In the genomic region with DNA sequence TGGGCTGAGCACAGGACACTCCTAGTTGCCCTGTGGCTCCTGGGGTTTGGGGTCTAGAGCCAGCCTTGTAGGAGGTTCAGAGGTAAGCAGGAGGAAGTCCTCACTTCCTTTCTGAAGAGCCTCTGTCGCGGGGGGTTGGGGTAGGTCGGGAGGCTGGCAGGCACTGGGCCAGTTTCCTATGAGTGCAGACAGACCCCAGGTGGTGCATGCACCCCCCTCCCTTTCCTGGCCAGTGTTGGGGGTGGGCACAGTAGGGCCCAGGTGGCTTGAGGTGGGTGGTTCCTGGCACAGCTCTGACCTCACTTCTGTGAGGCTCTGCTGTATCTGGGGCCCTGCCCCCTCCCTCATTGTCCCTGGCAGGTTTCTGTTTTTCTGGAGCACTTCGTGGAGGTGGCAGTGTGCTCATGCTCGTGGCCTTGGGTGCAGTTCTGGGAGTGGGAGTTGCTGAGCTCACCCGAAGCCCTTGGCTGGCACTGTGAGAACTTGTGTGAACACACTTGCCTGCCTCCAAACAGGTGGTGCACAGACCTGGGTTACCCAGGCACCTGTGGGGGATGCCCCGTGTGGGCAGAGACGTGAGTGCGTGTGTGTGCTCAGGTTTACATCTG, we compare ENCODE assay signal across 8 cellular contexts. TPM values are rescaled to one million over a fixed set of nuclear protein-coding genes. Genes with fewer than 3 reads are reported as not detected.
DNase-seq lines count a peak whose midpoint lies in the region; TF ChIP-seq lines count a peak whose summit lies in the region.

No MANE protein-coding gene starts in this region.

- H3K36me3 Mint-ChIP-seq in neural progenitor cell = peaks cover 2% of the 10 kb centered on the region
- H3K36me3 Mint-ChIP-seq in MCF 10A (ENCODE audit: insufficient read depth, unreplicated experiment) = no peaks in the 10 kb centered on the region

- H3K27ac Mint-ChIP-seq in neural progenitor cell = no peak overlapping the region
- H3K27ac Mint-ChIP-seq in MCF 10A (ENCODE audit: low read depth, unreplicated experiment) = no peak overlapping the region

- H3K27ac ChIP-seq in Karpas-422 (ENCODE audit: low read length) (peak overlapping the region; percentile 90), angular gyrus (ENCODE audit: low read depth, low read length) (peak overlapping the region; percentile 57), neural progenitor cell (no peak overlapping the region)

- H3K4me2 ChIP-seq in Karpas-422 (ENCODE audit: low read depth, low read length, poor library complexity, severe bottlenecking) (peak overlapping the region; percentile 97), neural progenitor cell (peak overlapping the region; percentile 0)

- DNase-seq in GM12865 (ENCODE audit: low read depth) (peak; percentile 52), Karpas-422 (peak; percentile 83), neural progenitor cell (ENCODE audit: low spot score) (no peak), occipital lobe (lab: John Stamatoyannopoulos, UW) (no peak), HEK293T (ENCODE audit: extremely low spot score) (no peak), NCI-H524 (lab: John Stamatoyannopoulos, UW) (no peak), MCF 10A (ENCODE audit: unreplicated experiment) (no peak)

- H3K4me1 ChIP-seq in Karpas-422 (ENCODE audit: low read length) (peaks cover 43% of the 10 kb centered on the region), neural progenitor cell (peaks cover 15% of the 10 kb centered on the region)

- POLR2A ChIA-PET in HEK293T (lab: Yijun Ruan, JAX) = interaction anchor here (1.6 kb wide), 1 partner anchor 310 kb away, joined by 3 read pairs; a partner anchor contains a TSS
- POLR2A ChIA-PET in MCF 10A (lab: Yijun Ruan, JAX) = no interaction called here

- H3K9me2 ChIP-seq in Karpas-422 (replicated peaks; ENCODE audit: insufficient read depth, low read length) = no peaks in the 10 kb centered on the region

- H3K9me3 Mint-ChIP-seq in neural progenitor cell = no peaks in the 10 kb centered on the region
- H3K9me3 Mint-ChIP-seq in MCF 10A (ENCODE audit: unreplicated experiment) = no peaks in the 10 kb centered on the region

- TF ChIP-seq CTCF in GM12865 (IDR thresholded peaks at IDR 0.05; ENCODE audit: insufficient read depth, low read depth, low read length, missing control alignments) = no peak
- TF ChIP-seq CTCF in neural progenitor cell (IDR thresholded peaks at IDR 0.05) = no peak
- TF ChIP-seq CTCF in MCF 10A (IDR thresholded peaks at IDR 0.05; ENCODE audit: unreplicated experiment) = no peak

- H2AFZ ChIP-seq in Karpas-422 (ENCODE audit: low read length) = no peak overlapping the region
- no peak overlapping the region for H2AFZ ChIP-seq in neural progenitor cell (replicated peaks)

- peak overlapping the region; percentile 76 for H3K4me3 Mint-ChIP-seq in neural progenitor cell
- H3K4me3 Mint-ChIP-seq in MCF 10A (ENCODE audit: unreplicated experiment) = no peak overlapping the region

- CTCF ChIA-PET in HEK293T (lab: Yijun Ruan, JAX) = no interaction called here
- CTCF ChIA-PET in MCF 10A (lab: Yijun Ruan, JAX) = interaction anchor here (0.5 to 0.9 kb wide), 3 partner anchors 20 to 399 kb away, joined by 3 to 4 read pairs (median 3); no protein-coding TSS in a partner anchor

- peaks cover 62% of the 10 kb centered on the region for H3K79me2 ChIP-seq in Karpas-422 (ENCODE audit: low read length)
- H3K79me2 ChIP-seq in neural progenitor cell (ENCODE audit: low read depth) = peaks cover 15% of the 10 kb centered on the region

- H3K27me3 ChIP-seq in Karpas-422 (ENCODE audit: low read length) (no peaks in the 10 kb centered on the region), neural progenitor cell (peaks cover 35% of the 10 kb centered on the region)

- intact Hi-C loops in MCF 10A (cut with micrococcal nuclease) = no loop called here

- peaks cover 10% of the 10 kb centered on the region for H3K27me3 Mint-ChIP-seq in neural progenitor cell (ENCODE audit: insufficient read depth, low read depth)
- no peaks in the 10 kb centered on the region for H3K27me3 Mint-ChIP-seq in MCF 10A (ENCODE audit: insufficient read depth, unreplicated experiment)

- H3K36me3 ChIP-seq in Karpas-422 (ENCODE audit: insufficient read depth, low read length) (peaks cover 3% of the 10 kb centered on the region; the same call in 1 of the 2 replicates), neural progenitor cell (no peaks in the 10 kb centered on the region)

- H3K9me3 ChIP-seq in Karpas-422 (ENCODE audit: low read length) (no peaks in the 10 kb centered on the region), neural progenitor cell (ENCODE audit: low read depth) (no peaks in the 10 kb centered on the region)

- H3K9ac ChIP-seq in Karpas-422 (ENCODE audit: low read length) (peak overlapping the region; percentile 99), neural progenitor cell (no peak overlapping the region)

- H3K4me3 ChIP-seq in GM12865 (ENCODE audit: low read depth, low read length) (peak overlapping the region; percentile 80), Karpas-422 (ENCODE audit: low read length) (peak overlapping the region; percentile 96), neural progenitor cell (no peak overlapping the region)

- no TSS peak for BruUV-seq in MCF 10A (replicated peaks; lab: Mats Ljungman, UMichigan)

- H3K4me1 Mint-ChIP-seq in neural progenitor cell (peaks cover 28% of the 10 kb centered on the region), MCF 10A (ENCODE audit: insufficient read depth, unreplicated experiment) (peaks cover 13% of the 10 kb centered on the region)

- peaks cover 5% of the 10 kb centered on the region; the same call in 1 of the 2 replicates for H4K20me1 ChIP-seq in Karpas-422 (ENCODE audit: insufficient read depth, low read depth, low read length)
- H4K20me1 ChIP-seq in neural progenitor cell (ENCODE audit: low read depth) = no peaks in the 10 kb centered on the region

- H3F3A ChIP-seq in neural progenitor cell (ENCODE audit: low read depth) = peaks cover 14% of the 10 kb centered on the region

TF ChIP-seq in HEK293T, 16 proteins besides CTCF, POLR2A, EP300 and RAD21:
- TF ChIP-seq SUZ12 (IDR thresholded peaks at IDR 0.05) (no peak), TARDBP (IDR thresholded peaks at IDR 0.05) (no peak), ELF4 (IDR thresholded peaks at IDR 0.05) (no peak), FOXK2 (IDR thresholded peaks at IDR 0.05) (no peak), NFRKB (IDR thresholded peaks at IDR 0.05) (no peak), LEF1 (IDR thresholded peaks at IDR 0.05; ENCODE audit: borderline replicate concordance) (no peak), L3MBTL2 (conservative IDR thresholded peaks at IDR 0.05) (no peak), BHLHE40 (IDR thresholded peaks at IDR 0.05; ENCODE audit: borderline replicate concordance) (no peak), ZNF384 (IDR thresholded peaks at IDR 0.05) (no peak), FOXA1 (IDR thresholded peaks at IDR 0.05) (no peak), ARNT (IDR thresholded peaks at IDR 0.05) (no peak), CTBP1 (IDR thresholded peaks at IDR 0.05; ENCODE audit: borderline replicate concordance) (no peak), SP1 (IDR thresholded peaks at IDR 0.05) (no peak), HDGF (IDR thresholded peaks at IDR 0.05; ENCODE audit: borderline replicate concordance) (no peak), FOXM1 (IDR thresholded peaks at IDR 0.05; ENCODE audit: borderline replicate concordance) (no peak)
- TF ChIP-seq, protein P1, sequence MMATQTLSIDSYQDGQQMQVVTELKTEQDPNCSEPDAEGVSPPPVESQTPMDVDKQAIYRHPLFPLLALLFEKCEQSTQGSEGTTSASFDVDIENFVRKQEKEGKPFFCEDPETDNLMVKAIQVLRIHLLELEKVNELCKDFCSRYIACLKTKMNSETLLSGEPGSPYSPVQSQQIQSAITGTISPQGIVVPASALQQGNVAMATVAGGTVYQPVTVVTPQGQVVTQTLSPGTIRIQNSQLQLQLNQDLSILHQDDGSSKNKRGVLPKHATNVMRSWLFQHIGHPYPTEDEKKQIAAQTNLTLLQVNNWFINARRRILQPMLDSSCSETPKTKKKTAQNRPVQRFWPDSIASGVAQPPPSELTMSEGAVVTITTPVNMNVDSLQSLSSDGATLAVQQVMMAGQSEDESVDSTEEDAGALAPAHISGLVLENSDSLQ (IDR thresholded peaks at IDR 0.05) = no peak

RNA-seq across cellular contexts. Expression of a gene that starts 1.8 kb away (rescaled TPM):
- 54.7 and 106 TPM in 2 replicates for total RNA-seq in Karpas-422 (2014; rRNA removed; shearing (Covaris generic); ENCODE audit: low replicate concordance)
- 9.6 and 20.4 TPM in 2 replicates for total RNA-seq in neural progenitor cell (ENCODE audit: low replicate concordance)
- total RNA-seq in occipital lobe = 8.9 TPM
- total RNA-seq in MCF 10A (2022) = 0.12 TPM in 1 of 2 replicates, not detected in the other

RNA-seq across cellular contexts. Expression of a gene that starts 38.9 kb away (rescaled TPM):
- total RNA-seq in Karpas-422 (2014; rRNA removed; shearing (Covaris generic); ENCODE audit: low replicate concordance) = not detected in 2 replicates
- total RNA-seq in neural progenitor cell (ENCODE audit: low replicate concordance) = not detected in 2 replicates
- 2.2 TPM for total RNA-seq in occipital lobe
- total RNA-seq in MCF 10A (2022) = not detected in 2 replicates

Comparison
In these comparisons a context has a peak if more than half of its experiments do, and no peak if none do; other contexts are left out.
1. DNase-seq: peak in GM12865 (single experiment) and Karpas-422 (single experiment); none in neural progenitor cell (single experiment), occipital lobe (single experiment), HEK293T (single experiment), NCI-H524 (0 of 2) and MCF 10A (single experiment).